ENCODE assay signal across 9 cellular contexts in the genomic region with DNA sequence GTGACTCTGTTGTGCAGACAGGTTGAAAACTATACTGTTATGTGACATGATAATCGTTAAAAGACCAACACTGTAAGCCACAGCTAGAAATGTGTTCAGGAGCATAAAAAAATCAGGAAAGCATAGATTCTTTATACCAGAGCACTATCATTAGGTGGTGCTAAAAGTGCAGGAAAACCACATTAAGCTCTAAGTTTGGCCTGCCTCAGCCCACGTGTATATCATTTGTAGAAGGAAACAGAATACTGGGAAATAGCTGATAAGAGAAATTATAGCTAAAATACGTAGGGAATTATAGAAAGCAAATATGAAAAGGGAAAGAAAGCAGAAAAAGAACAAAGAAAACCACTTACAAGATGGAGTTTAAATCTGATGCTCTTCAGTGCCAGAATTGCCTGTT. TPM values are rescaled to one million over a fixed set of nuclear protein-coding genes. Genes with fewer than 3 reads are reported as not detected.
DNase-seq lines count a peak whose midpoint lies in the region; ATAC-seq and TF ChIP-seq lines count a peak whose summit lies in the region.
"Had no signal": no experiment of that assay in that cellular context is flagged by ENCODE, and none has a peak within 500 bp of the region (broad histone marks: within the 10 kb centered on the region; RNA-seq: fewer than 3 reads in every experiment).

No MANE protein-coding gene starts in this region.

- H3K9me3 ChIP-seq in RWPE2 (ENCODE audit: severe bottlenecking) (no peaks in the 10 kb centered on the region), upper lobe of right lung (no peaks in the 10 kb centered on the region)

- H3K27ac ChIP-seq in RWPE2 (ENCODE audit: poor library complexity, severe bottlenecking) (no peak overlapping the region), upper lobe of right lung (no peak overlapping the region)
- H3K27ac ChIP-seq: skin epidermis had no signal

- ATAC-seq in RWPE2 (ENCODE audit: low read depth) (peak; percentile 76), upper lobe of right lung (peak; percentile 71), GM18867 (IDR thresholded peaks at IDR 0.05; ENCODE audit: unreplicated experiment) (no peak), HG03457 (IDR thresholded peaks at IDR 0.05; ENCODE audit: unreplicated experiment) (no peak)
- no peak for ATAC-seq in activated T-cell treated with anti-CD3 and anti-CD28 coated beads, Interleukin-2, amount 50 U/mL, for 72 hours (replicated peaks in 1 of 2)

- H3K4me1 ChIP-seq in RWPE2 (ENCODE audit: insufficient read depth, poor library complexity, severe bottlenecking) (no peaks in the 10 kb centered on the region), upper lobe of right lung (no peaks in the 10 kb centered on the region)

- peak; percentile 20 for TF ChIP-seq CTCF in GM13976 (IDR thresholded peaks at IDR 0.05; ENCODE audit: borderline replicate concordance, control extremely low read depth, extremely low read depth, insufficient read depth, missing control alignments)
- TF ChIP-seq CTCF in RWPE2 (IDR thresholded peaks at IDR 0.05; ENCODE audit: poor library complexity, severe bottlenecking) = peak; percentile 63
- TF ChIP-seq CTCF in upper lobe of right lung (IDR thresholded peaks at IDR 0.05) = peak; percentile 37

- H3K36me3 ChIP-seq in RWPE2 (ENCODE audit: low read depth) (no peaks in the 10 kb centered on the region), upper lobe of right lung (no peaks in the 10 kb centered on the region)

- H3K27me3 Mint-ChIP-seq in activated T-cell treated with anti-CD3 and anti-CD28 coated beads, Interleukin-2, amount 50 U/mL, for 72 hours (ENCODE audit: low read depth) = no peaks in the 10 kb centered on the region

- H3K4me3 Mint-ChIP-seq in activated T-cell treated with anti-CD3 and anti-CD28 coated beads, Interleukin-2, amount 50 U/mL, for 72 hours = no peak overlapping the region

- in situ Hi-C loops in GM13976 (cut with MboI; ENCODE audit: low sequenced_read_pairs, unreplicated experiment) = no loop called here

- no peaks in the 10 kb centered on the region for H3K36me3 Mint-ChIP-seq in activated T-cell treated with anti-CD3 and anti-CD28 coated beads, Interleukin-2, amount 50 U/mL, for 72 hours (ENCODE audit: insufficient read depth in 2 of 2)

- H3K27me3 ChIP-seq in RWPE2 (ENCODE audit: insufficient read depth, poor library complexity, severe bottlenecking) = no peaks in the 10 kb centered on the region
- no peaks in the 10 kb centered on the region for H3K27me3 ChIP-seq in upper lobe of right lung

- H3K4me1 Mint-ChIP-seq in activated T-cell treated with anti-CD3 and anti-CD28 coated beads, Interleukin-2, amount 50 U/mL, for 72 hours (ENCODE audit: low read depth) = no peaks in the 10 kb centered on the region

- peak; percentile 30 for DNase-seq in A172 (ENCODE audit: low spot score)
- no peak for DNase-seq in GM13976 (ENCODE audit: low spot score)
- DNase-seq in RWPE2 (ENCODE audit: low spot score) = no peak
- DNase-seq in globus pallidus (ENCODE audit: low spot score) = peak; percentile 66
- no peak for DNase-seq in upper lobe of right lung
- DNase-seq in activated T-cell treated with anti-CD3 and anti-CD28 coated beads, Interleukin-2, amount 50 U/mL, for 72 hours = no peak

- no peak overlapping the region for H3K27ac Mint-ChIP-seq in activated T-cell treated with anti-CD3 and anti-CD28 coated beads, Interleukin-2, amount 50 U/mL, for 72 hours

- H3K4me3 ChIP-seq in RWPE2 (ENCODE audit: severe bottlenecking) (no peak overlapping the region), upper lobe of right lung (no peak overlapping the region)
- H3K4me3 ChIP-seq: skin epidermis had no signal

- intact Hi-C loops in upper lobe of right lung (cut with DNase I) = no loop called here

- no peaks in the 10 kb centered on the region for H3K9me3 Mint-ChIP-seq in activated T-cell treated with anti-CD3 and anti-CD28 coated beads, Interleukin-2, amount 50 U/mL, for 72 hours

RNA-seq across cellular contexts. Expression of a gene that starts 26.5 kb away (rescaled TPM):
- 51.5 and 80.7 TPM in 2 replicates for total RNA-seq in A172 (2014; rRNA removed; shearing (Covaris generic))
- 15.1 TPM for total RNA-seq in upper lobe of right lung
- 10 to 100 TPM; 13.4 to 20.9 TPM for total RNA-seq in activated T-cell treated with anti-CD3 and anti-CD28 coated beads, Interleukin-2, amount 50 U/mL, for 72 hours

Comparison
In these comparisons a context has a peak if more than half of its experiments do, and no peak if none do; other contexts are left out.
1. DNase-seq: peak in A172 (single experiment) and globus pallidus (single experiment); none in GM13976 (single experiment), RWPE2 (single experiment), upper lobe of right lung (single experiment) and activated T-cell treated with anti-CD3 and anti-CD28 coated beads, Interleukin-2, amount 50 U/mL, for 72 hours (0 of 2).
2. ATAC-seq: peak in RWPE2 (single experiment) and upper lobe of right lung (single experiment); none in GM18867 (single experiment), HG03457 (single experiment) and activated T-cell treated with anti-CD3 and anti-CD28 coated beads, Interleukin-2, amount 50 U/mL, for 72 hours (0 of 2).
3. Peak in every context shown above with its lines, with median percentiles within 50 percentile points of each other: CTCF ChIP-seq.